8 cellular contexts compared by ENCODE assay signal in the genomic region with DNA sequence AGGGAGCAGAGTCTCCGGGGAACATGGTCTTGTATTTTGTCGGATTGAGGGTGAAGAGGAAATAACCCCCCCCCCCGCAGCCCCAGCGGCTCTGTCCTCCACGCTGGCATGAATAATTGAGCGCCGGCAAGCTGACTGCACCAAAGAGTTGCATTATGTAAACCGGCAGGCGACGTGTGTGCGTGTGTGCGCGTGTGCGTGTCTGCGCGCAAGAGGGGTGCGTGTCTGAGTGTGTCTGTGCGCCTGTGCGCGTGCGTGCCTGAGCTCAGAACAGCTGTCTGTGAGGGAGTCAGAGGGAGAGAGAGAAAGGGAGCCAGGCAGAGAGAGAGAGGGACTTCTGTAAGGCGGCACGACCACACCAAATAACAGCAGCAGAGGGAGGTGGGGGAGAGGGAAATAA.
DNase-seq lines count a peak whose midpoint lies in the region; ATAC-seq, FAIRE-seq and TF ChIP-seq lines count a peak whose summit lies in the region.

No MANE protein-coding gene starts in this region.

- H2AFZ ChIP-seq in GM12878 (ENCODE audit: control insufficient read depth, low read depth, low read length): peak overlapping the region; percentile 56

- peak overlapping the region; percentile 69 for H3K4me2 ChIP-seq in GM12878 (ENCODE audit: control insufficient read depth, insufficient read depth)

- H3K27me3 ChIP-seq in GM12878 (replicated peaks in 1 of 2; ENCODE audit: control insufficient read depth in 2 of 2, insufficient read depth in 2 of 2, low read length in 1 of 2) (no peaks in the 10 kb centered on the region), kidney epithelial cell (ENCODE audit: control insufficient read depth, insufficient read depth, low read length) (no peaks in the 10 kb centered on the region)

- intact Hi-C loops in GM12878 (cut with micrococcal nuclease; ENCODE audit: unreplicated experiment): no loop called here

- FAIRE-seq in GM12878 (lab: Jason Lieb, UNC): no peak

- POLR2A ChIA-PET in GM12878 (lab: Charles Lee): no interaction called here
- POLR2A ChIA-PET in HEK293T (lab: Yijun Ruan, JAX): no interaction called here

- CTCF ChIA-PET in GM12878 (lab: Yijun Ruan, JAX) (interaction anchor here (1.4 to 2.9 kb wide), 4 partner anchors 12 to 41 kb away, joined by 5 to 16 read pairs (median 9); no protein-coding TSS in a partner anchor), HEK293T (lab: Yijun Ruan, JAX) (no interaction called here)

- no TSS peak for BruUV-seq in GM12878 (replicated peaks; lab: Mats Ljungman, UMichigan)

- 1% methylated on average over 23 of the region's 23 CpGs for WGBS in GM12878 (ENCODE audit: insufficient coverage, insufficient replicate concordance, low lambda C conversion rate, missing lambda C conversion rate)

- peaks cover 14% of the 10 kb centered on the region for H3K4me1 ChIP-seq in GM12878 (ENCODE audit: control insufficient read depth, insufficient read depth, low read length)

- peak overlapping the region; percentile 15; the same call in 1 of the 2 replicates for H3K4me3 ChIP-seq in GM12878
- H3K4me3 ChIP-seq in kidney epithelial cell (ENCODE audit: low read depth, low read length): peak overlapping the region; percentile 31

- ATAC-seq in GM12878 (peak; percentile 73), GM21619 (IDR thresholded peaks at IDR 0.05; ENCODE audit: unreplicated experiment) (no peak)

- peak; percentile 44; the same call in 1 of the 2 replicates for TF ChIP-seq POLR2A in GM12878 (IDR thresholded peaks at IDR 0.05; ENCODE audit: low read depth, low read length)

- DNase-seq in stimulated activated naive CD4-positive, alpha-beta T cell (lab: John Stamatoyannopoulos, UW): peak; percentile 4 to 50 (median 32)
- no peak for DNase-seq in stimulated activated naive CD4-positive, alpha-beta T cell treated with Interleukin-2 at 50 U/mL for 16 hours (lab: John Stamatoyannopoulos, UW)
- DNase-seq in NCI-H2171 treated with DMSO at 0.1 percent for 48 hours (lab: John Stamatoyannopoulos, UW): peak; percentile 80
- DNase-seq in GM12878 (ENCODE audit: low read depth, low spot score): no peak
- no peak for DNase-seq in kidney epithelial cell (ENCODE audit: low read depth)
- peak; percentile 23 for DNase-seq in stimulated activated CD4-positive, alpha-beta T cell treated with anti-CD3 and anti-CD28 coated beads, Interleukin-4, amount 100 ng/mL, for 24 hours
- no peak for DNase-seq in HEK293T (ENCODE audit: extremely low spot score)

- H3K36me3 ChIP-seq in GM12878 (ENCODE audit: control insufficient read depth in 2 of 2, insufficient read depth in 2 of 2, low read length in 1 of 2) (no peaks in the 10 kb centered on the region), kidney epithelial cell (ENCODE audit: control insufficient read depth, insufficient read depth, low read length) (no peaks in the 10 kb centered on the region)

- H3K79me2 ChIP-seq in GM12878 (ENCODE audit: control insufficient read depth, insufficient read depth, low read length): no peaks in the 10 kb centered on the region; the same call in 1 of the 2 replicates

- no peak overlapping the region for H3K27ac ChIP-seq in GM12878 (ENCODE audit: control insufficient read depth, insufficient read depth)

- in situ Hi-C loops in GM12878 (cut with MboI): no loop called here

- TF ChIP-seq EP300 in GM12878 (IDR thresholded peaks at IDR 0.05; ENCODE audit: borderline replicate concordance in 1 of 2, control insufficient read depth in 1 of 2, low read depth in 2 of 2, low read length in 2 of 2): no peak

- no peaks in the 10 kb centered on the region for H3K9me3 ChIP-seq in GM12878 (replicated peaks; ENCODE audit: control insufficient read depth, insufficient read depth, low read length)

- TF ChIP-seq CTCF in GM12878 (IDR thresholded peaks at IDR 0.05 in 2 of 3, conservative IDR thresholded peaks at IDR 0.05 in 1 of 3; ENCODE audit: control insufficient read depth in 2 of 3, extremely low read depth in 1 of 3, insufficient read depth in 1 of 3, low read depth in 3 of 3, low read length in 3 of 3): no peak
- no peak for TF ChIP-seq CTCF in kidney epithelial cell (IDR thresholded peaks at IDR 0.05; ENCODE audit: insufficient read depth, low read length, poor library complexity, severe bottlenecking)

- H3K9ac ChIP-seq in GM12878 (ENCODE audit: control insufficient read depth, insufficient read depth, low read length): 0 out of 2 replicates have a peak overlapping the region, but pooled peaks have one; percentile 6

- H4K20me1 ChIP-seq in GM12878 (ENCODE audit: control insufficient read depth, insufficient read depth): no peaks in the 10 kb centered on the region

- TF ChIP-seq RAD21 in GM12878 (IDR thresholded peaks at IDR 0.05; ENCODE audit: insufficient read depth, low read depth, low read length): no peak

- SMC1A ChIA-PET in GM12878 (lab: Charles Lee; ENCODE audit: uncharacterized antibody, unreplicated experiment): interaction anchor here (1.6 kb wide), 1 partner anchor 17 kb away, joined by 6 read pairs; no protein-coding TSS in a partner anchor

- RAD21 ChIA-PET in GM12878 (lab: Charles Lee; ENCODE audit: unreplicated experiment): interaction anchor here (1.4 to 2.7 kb wide), 2 partner anchors 16 to 40 kb away, joined by 4 to 14 read pairs; no protein-coding TSS in a partner anchor

TF ChIP-seq in GM12878, 131 proteins besides CTCF, POLR2A, EP300 and RAD21 (continues in another document):
- TF ChIP-seq CHD4 (IDR thresholded peaks at IDR 0.05) (no peak), CREM (IDR thresholded peaks at IDR 0.05; ENCODE audit: low read depth) (peak; percentile 54), POLR2AphosphoS5 (IDR thresholded peaks at IDR 0.05; ENCODE audit: low read length) (no peak), E2F8 (IDR thresholded peaks at IDR 0.05; ENCODE audit: low read depth, partially characterized antibody) (no peak), NRF1 (conservative IDR thresholded peaks at IDR 0.05; ENCODE audit: low read depth, low read length) (peak; percentile 18; the same call in 1 of the 2 replicates), ZNF384 (IDR thresholded peaks at IDR 0.05; ENCODE audit: borderline replicate concordance, low read depth, low read length) (no peak), TCF12 (IDR thresholded peaks at IDR 0.05; ENCODE audit: low read depth, low read length) (peak; percentile 51; the same call in 1 of the 2 replicates), LARP7 (IDR thresholded peaks at IDR 0.05) (no peak)

TF ChIP-seq in HEK293T, 16 proteins besides CTCF, POLR2A, EP300 and RAD21:
- TF ChIP-seq NFRKB (IDR thresholded peaks at IDR 0.05) (no peak), CTBP1 (IDR thresholded peaks at IDR 0.05; ENCODE audit: borderline replicate concordance) (no peak), ELF4 (IDR thresholded peaks at IDR 0.05) (no peak), FOXA1 (IDR thresholded peaks at IDR 0.05) (no peak), ARNT (IDR thresholded peaks at IDR 0.05) (no peak), L3MBTL2 (conservative IDR thresholded peaks at IDR 0.05) (no peak), FOXK2 (IDR thresholded peaks at IDR 0.05) (no peak)

Comparison
In these comparisons a context has a peak if more than half of its experiments do, and no peak if none do; other contexts are left out.
1. DNase-seq: peak in stimulated activated naive CD4-positive, alpha-beta T cell (6 of 6), NCI-H2171 treated with DMSO at 0.1 percent for 48 hours (single experiment) and stimulated activated CD4-positive, alpha-beta T cell treated with anti-CD3 and anti-CD28 coated beads, Interleukin-4, amount 100 ng/mL, for 24 hours (single experiment); none in stimulated activated naive CD4-positive, alpha-beta T cell treated with Interleukin-2 at 50 U/mL for 16 hours (single experiment), GM12878 (single experiment), kidney epithelial cell (single experiment) and HEK293T (single experiment).